12 cellular contexts compared by ENCODE assay signal in the genomic region with DNA sequence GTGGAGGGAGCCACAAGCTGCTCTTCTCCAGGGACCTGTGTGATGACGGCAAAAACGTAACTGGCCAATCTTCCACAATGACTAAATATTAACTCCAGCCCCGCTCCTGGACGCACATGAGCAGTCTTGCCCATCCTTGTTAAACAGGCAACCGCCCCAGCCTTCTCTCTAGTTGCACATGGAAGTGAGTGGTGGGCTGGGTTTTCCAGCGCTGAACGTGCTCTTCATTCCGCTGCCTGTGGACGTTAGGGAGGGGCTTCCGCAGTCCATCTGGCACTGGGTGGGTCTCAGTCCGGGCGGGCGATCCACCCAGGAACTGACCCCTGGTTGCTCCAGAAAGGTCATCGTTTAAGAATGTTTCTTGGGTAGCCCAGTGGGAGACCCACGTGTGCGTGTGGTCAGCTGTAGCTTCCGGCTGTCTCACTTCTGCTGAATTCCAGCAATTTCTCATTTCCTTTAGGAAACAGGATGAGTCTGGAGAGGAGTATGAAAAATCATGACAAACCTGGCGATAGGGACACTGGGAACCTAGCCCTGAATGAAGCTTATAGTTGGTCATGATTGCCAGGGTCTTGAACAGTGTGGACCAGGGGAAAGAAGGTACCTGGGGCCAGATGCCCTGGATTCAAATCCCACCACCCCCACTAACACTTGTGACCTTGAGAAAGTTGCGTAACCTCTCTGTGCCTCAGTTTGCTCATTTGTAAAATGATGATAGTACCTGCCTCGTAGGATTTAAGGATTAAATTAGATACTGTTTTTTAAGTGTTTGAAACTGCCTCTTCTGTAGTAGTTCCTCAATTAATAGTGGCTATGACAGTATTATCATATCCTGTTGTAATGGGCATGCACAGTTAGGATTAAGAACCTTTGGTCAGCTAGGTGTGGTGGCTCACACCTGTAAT.
DNase-seq lines count a peak whose midpoint lies in the region; ATAC-seq and TF ChIP-seq lines count a peak whose summit lies in the region.
"Had no signal": no experiment of that assay in that cellular context is flagged by ENCODE, and none has a peak within 500 bp of the region (broad histone marks: within the 10 kb centered on the region; RNA-seq: fewer than 3 reads in every experiment).

No MANE protein-coding gene starts in this region.

- no peak overlapping the region for H3K4me3 Mint-ChIP-seq in nephron progenitor cell
- no peak overlapping the region for H3K4me3 Mint-ChIP-seq in CD8-positive, alpha-beta T cell
- H3K4me3 Mint-ChIP-seq: activated naive CD8-positive, alpha-beta T cell treated with anti-CD3 and anti-CD28 coated beads, Interleukin-2, amount 50 U/mL, for 24 hours; T-helper 1 cell treated with Interleukin-12 subunit alpha and Interleukin-12 subunit beta and Interleukin-4 antibody, amounts not matched to agents 30 μg/mL and 1 μg/mL, for 36 hours had no signal

- no peak overlapping the region for H4K5ac ChIP-seq in mesendoderm (ENCODE audit: low read length)

- in situ Hi-C loops in Panc1 (cut with HindIII; ENCODE audit: low pct_unique_long_range_greater_than_20kb, low sequenced_read_pairs) = loop anchor here (5.0 kb wide), 1 partner anchor 63 kb away; no protein-coding TSS in a partner anchor

- no peaks in the 10 kb centered on the region for H3K36me3 ChIP-seq in Panc1 (ENCODE audit: control insufficient read depth, insufficient read depth, low read length)
- no peaks in the 10 kb centered on the region for H3K36me3 ChIP-seq in esophagus squamous epithelium
- H3K36me3 ChIP-seq in CD8-positive, alpha-beta T cell (ENCODE audit: insufficient read depth, low read length) = no peaks in the 10 kb centered on the region
- H3K36me3 ChIP-seq in mesendoderm (ENCODE audit: control insufficient read depth, insufficient read depth, low read length) = no peaks in the 10 kb centered on the region

- POLR2A ChIA-PET in Panc1 (lab: Charles Lee) = interaction anchor here (0.7 kb wide), 1 partner anchor 16 kb away, joined by 3 read pairs; no protein-coding TSS in a partner anchor
- POLR2A ChIA-PET in CD8-positive, alpha-beta T cell (lab: Charles Lee) = no interaction called here

- no peaks in the 10 kb centered on the region for H3K9me3 ChIP-seq in Panc1 (ENCODE audit: control insufficient read depth, insufficient read depth, low read depth, low read length)
- H3K9me3 ChIP-seq in esophagus squamous epithelium = no peaks in the 10 kb centered on the region
- no peaks in the 10 kb centered on the region for H3K9me3 ChIP-seq in CD8-positive, alpha-beta T cell (ENCODE audit: low read length)

- no peak overlapping the region for H3K4ac ChIP-seq in mesendoderm (ENCODE audit: low read depth, low read length)

- no peak for TF ChIP-seq POLR2A in esophagus squamous epithelium (IDR thresholded peaks at IDR 0.05)

- H3K23ac ChIP-seq in mesendoderm (ENCODE audit: low read length) = no peak overlapping the region

- WGBS in esophagus squamous epithelium, 2 donors = 90 to 92% methylated on average over 13 to 19 of the region's 20 CpGs
- WGBS in mesendoderm (ENCODE audit: extremely low coverage, insufficient coverage, low lambda C conversion rate) = no CpG with 5 or more reads among the region's 20 CpGs

- peaks cover 10% of the 10 kb centered on the region for H3K36me3 Mint-ChIP-seq in nephron progenitor cell (ENCODE audit: low read depth)
- H3K36me3 Mint-ChIP-seq in CD8-positive, alpha-beta T cell = peaks cover 1% of the 10 kb centered on the region

- H3K9me3 Mint-ChIP-seq in nephron progenitor cell = no peaks in the 10 kb centered on the region
- no peaks in the 10 kb centered on the region for H3K9me3 Mint-ChIP-seq in CD8-positive, alpha-beta T cell
- H3K9me3 Mint-ChIP-seq: activated naive CD8-positive, alpha-beta T cell treated with anti-CD3 and anti-CD28 coated beads, Interleukin-2, amount 50 U/mL, for 24 hours; T-helper 1 cell treated with Interleukin-12 subunit alpha and Interleukin-12 subunit beta and Interleukin-4 antibody, amounts not matched to agents 30 μg/mL and 1 μg/mL, for 36 hours had no signal

- no peak overlapping the region for H4K8ac ChIP-seq in mesendoderm (ENCODE audit: low read depth, low read length)

- peaks cover 23% of the 10 kb centered on the region for H3K4me1 Mint-ChIP-seq in nephron progenitor cell
- H3K4me1 Mint-ChIP-seq in CD8-positive, alpha-beta T cell (ENCODE audit: low read depth) = peaks cover 11% of the 10 kb centered on the region

- no peak overlapping the region for H2BK5ac ChIP-seq in mesendoderm (ENCODE audit: low read length)

- peak; percentile 15; the same call in 1 of the 2 replicates for ATAC-seq in Panc1
- no peak for ATAC-seq in CD8-positive, alpha-beta T cell
- ATAC-seq in HG03097 (IDR thresholded peaks at IDR 0.05; ENCODE audit: low FRiP score, unreplicated experiment) = no peak
- ATAC-seq: activated naive CD8-positive, alpha-beta T cell treated with anti-CD3 and anti-CD28 coated beads, Interleukin-2, amount 50 U/mL, for 24 hours; left colon had no signal

- H3K4me1 ChIP-seq in Panc1 (ENCODE audit: control insufficient read depth, insufficient read depth, low read length) (peaks cover 24% of the 10 kb centered on the region), esophagus squamous epithelium (peaks cover 13 to 34% (median 14%) of the 10 kb centered on the region in 3 donors), mesendoderm (ENCODE audit: control insufficient read depth, low read depth, low read length) (peaks cover 9% of the 10 kb centered on the region)
- H3K4me1 ChIP-seq in CD8-positive, alpha-beta T cell (ENCODE audit: insufficient read depth, low read length) = peaks cover 9% of the 10 kb centered on the region

- peak overlapping the region; percentile 66 for H3K27ac Mint-ChIP-seq in nephron progenitor cell
- H3K27ac Mint-ChIP-seq in CD8-positive, alpha-beta T cell = no peak overlapping the region
- H3K27ac Mint-ChIP-seq: activated naive CD8-positive, alpha-beta T cell treated with anti-CD3 and anti-CD28 coated beads, Interleukin-2, amount 50 U/mL, for 24 hours; T-helper 1 cell treated with Interleukin-12 subunit alpha and Interleukin-12 subunit beta and Interleukin-4 antibody, amounts not matched to agents 30 μg/mL and 1 μg/mL, for 36 hours had no signal

- no peak overlapping the region for H2AK5ac ChIP-seq in mesendoderm (ENCODE audit: low read length)

- peaks cover 2% of the 10 kb centered on the region for H3K79me1 ChIP-seq in mesendoderm (ENCODE audit: low read length)

- H3K9ac ChIP-seq in mesendoderm (ENCODE audit: low read length) = no peak overlapping the region

- no peaks in the 10 kb centered on the region for H3K79me2 ChIP-seq in mesendoderm (ENCODE audit: control insufficient read depth, insufficient read depth, low read length)

- no peak overlapping the region; the same call in 1 of the 2 replicates for H3K4me3 ChIP-seq in AG10803 (ENCODE audit: low read length)
- H3K4me3 ChIP-seq in Panc1 (ENCODE audit: low read depth in 2 of 2, low read length in 2 of 2) = no peak overlapping the region
- no peak overlapping the region for H3K4me3 ChIP-seq in esophagus squamous epithelium
- no peak overlapping the region for H3K4me3 ChIP-seq in CD8-positive, alpha-beta T cell (ENCODE audit: low read depth, low read length)
- no peak overlapping the region for H3K4me3 ChIP-seq in mesendoderm (ENCODE audit: low read length)

- intact Hi-C loops in Panc1 (cut with micrococcal nuclease; ENCODE audit: unreplicated experiment) = no loop called here
- intact Hi-C loops in esophagus squamous epithelium (cut with DNase I) = no loop called here
- intact Hi-C loops in CD8-positive, alpha-beta T cell (cut with DNase I, micrococcal nuclease) = no loop called here

- no peak overlapping the region for H3K18ac ChIP-seq in mesendoderm (ENCODE audit: low read length)

- H3K4me2 ChIP-seq in mesendoderm (ENCODE audit: low read length) = no peak overlapping the region

- no peaks in the 10 kb centered on the region for H3K27me3 Mint-ChIP-seq in nephron progenitor cell (ENCODE audit: low read depth, poor library complexity)
- no peaks in the 10 kb centered on the region for H3K27me3 Mint-ChIP-seq in CD8-positive, alpha-beta T cell (ENCODE audit: low read depth)
- H3K27me3 Mint-ChIP-seq: activated naive CD8-positive, alpha-beta T cell treated with anti-CD3 and anti-CD28 coated beads, Interleukin-2, amount 50 U/mL, for 24 hours had no signal

- no peak overlapping the region for H2BK120ac ChIP-seq in mesendoderm (ENCODE audit: low read depth, low read length)

- CTCF ChIA-PET in Panc1 (lab: Charles Lee) = interaction anchor here (0.6 kb wide), 1 partner anchor 19 kb away, joined by 11 read pairs; no protein-coding TSS in a partner anchor
- CTCF ChIA-PET in CD8-positive, alpha-beta T cell (lab: Charles Lee) = interaction anchor here (0.6 kb wide), 1 partner anchor 449 kb away, joined by 3 read pairs; no protein-coding TSS in a partner anchor

- TSS peak; percentile 39 for BruUV-seq in Panc1 (replicated peaks; lab: Mats Ljungman, UMichigan)

- no peak overlapping the region for H2BK15ac ChIP-seq in mesendoderm (replicated peaks; ENCODE audit: low read depth)

- no peak overlapping the region for H3K56ac ChIP-seq in mesendoderm (ENCODE audit: low read length)

- TF ChIP-seq CTCF in AG10803 (conservative IDR thresholded peaks at IDR 0.05; ENCODE audit: low read length) (no peak), Panc1 (IDR thresholded peaks at IDR 0.05) (no peak), esophagus squamous epithelium (IDR thresholded peaks at IDR 0.05) (no peak), nephron progenitor cell (IDR thresholded peaks at IDR 0.05) (no peak)
- no peak for TF ChIP-seq CTCF in CD8-positive, alpha-beta T cell (IDR thresholded peaks at IDR 0.05)

- H3K27me3 ChIP-seq in Panc1 (ENCODE audit: control insufficient read depth, insufficient read depth, low read length) (no peaks in the 10 kb centered on the region), esophagus squamous epithelium (no peaks in the 10 kb centered on the region), mesendoderm (ENCODE audit: insufficient read depth, low read length, poor library complexity) (no peaks in the 10 kb centered on the region)
- no peaks in the 10 kb centered on the region for H3K27me3 ChIP-seq in CD8-positive, alpha-beta T cell (ENCODE audit: insufficient read depth, low read length)

- peak; percentile 97 for DNase-seq in AG10803 (ENCODE audit: low read depth)
- peak; percentile 28 for DNase-seq in Panc1 (ENCODE audit: low read depth, low spot score)
- no peak for DNase-seq in esophagus squamous epithelium (lab: John Stamatoyannopoulos, UW)
- DNase-seq in nephron progenitor cell = peak; percentile 23
- DNase-seq in DMS153 treated with DMSO at 0.1 percent for 48 hours (lab: John Stamatoyannopoulos, UW; ENCODE audit: unreplicated experiment) = no peak
- DNase-seq in CD8-positive, alpha-beta T cell = no peak
- no peak for DNase-seq in mesendoderm
- DNase-seq: activated naive CD8-positive, alpha-beta T cell treated with anti-CD3 and anti-CD28 coated beads, Interleukin-2, amount 50 U/mL, for 24 hours; Calu3 had no signal

- H3K27ac ChIP-seq in Panc1 (ENCODE audit: low read length) = 0 out of 2 replicates have a peak overlapping the region, but pooled peaks have one; percentile 37
- peak overlapping the region in 3 of 4 donors; percentile 18 to 54 (median 39) for H3K27ac ChIP-seq in esophagus squamous epithelium
- no peak overlapping the region for H3K27ac ChIP-seq in CD8-positive, alpha-beta T cell (ENCODE audit: low read depth, low read length)
- no peak overlapping the region for H3K27ac ChIP-seq in mesendoderm (ENCODE audit: low read depth, low read length)

Comparison
In these comparisons a context has a peak if more than half of its experiments do, and no peak if none do; other contexts are left out.
1. DNase-seq: peak in AG10803 (single experiment), Panc1 (single experiment) and nephron progenitor cell (single experiment); none in esophagus squamous epithelium (single experiment), DMS153 treated with DMSO at 0.1 percent for 48 hours (single experiment), CD8-positive, alpha-beta T cell (0 of 7) and mesendoderm (single experiment).
2. H3K27ac ChIP-seq: peak in Panc1 (single experiment) and esophagus squamous epithelium (3 of 4); none in CD8-positive, alpha-beta T cell (single experiment) and mesendoderm (single experiment).